23 cellular contexts compared by ENCODE assay signal in genomic region chr13:39374741-39375189, GRCh38.
"Had no signal": no experiment of that assay in that cellular context is flagged by ENCODE, and none has a peak within 500 bp of the region (broad histone marks: within the 10 kb centered on the region; RNA-seq: fewer than 3 reads in every experiment).

No MANE protein-coding gene starts in this region.

- H3K4me3 Mint-ChIP-seq: activated naive CD8-positive, alpha-beta T cell treated with anti-CD3 and anti-CD28 coated beads for 36 hours; dendritic cell treated with granulocyte-macrophage colony-stimulating factor and Interleukin-4, amounts not matched to agents 40 ng/mL and 50 ng/mL, for 4 days; immature natural killer cell; natural killer cell; T-cell; T-helper 2 cell treated with Interferon-gamma antibody and Interleukin-4, amounts not matched to agents 5 μg/mL and 100 μg/mL, for 36 hours had no signal

- H3K27me3 ChIP-seq: hepatocyte, right atrium auricular region, tibial nerve had no signal

- H3K4me1 ChIP-seq: prostate gland had no signal

- H3K4me2 ChIP-seq: hepatocyte had no signal

- ATAC-seq: stimulated activated naive CD8-positive, alpha-beta T cell treated with anti-CD3 and anti-CD28 coated beads, Interleukin-15, Interleukin-2, amounts not matched to agents 100 U/mL and 50 U/mL, for 24 hours; T-cell had no signal

- H3K4me3 ChIP-seq: hepatocyte, left ventricle myocardium inferior, prostate gland, right atrium auricular region, tibial nerve had no signal

- H3K4me1 Mint-ChIP-seq: activated naive CD8-positive, alpha-beta T cell treated with anti-CD3 and anti-CD28 coated beads for 36 hours; immature natural killer cell; natural killer cell; T-cell had no signal

- DNase-seq: activated CD4-positive, alpha-beta T cell treated with anti-CD3 and anti-CD28 coated beads for 4 hours; activated CD4-positive, alpha-beta T cell treated with anti-CD3 and anti-CD28 coated beads, Interleukin-2, amount 50 U/mL, for 48 hours; activated CD4-positive, CD25-positive, alpha-beta regulatory T cell; activated CD8-positive, alpha-beta memory T cell treated with anti-CD3 and anti-CD28 coated beads, Interleukin-2, amount 50 U/mL, for 48 hours; activated naive CD4-positive, alpha-beta T cell treated with Interleukin-2 at 50 U/mL for 16 hours; activated naive CD8-positive, alpha-beta T cell treated with anti-CD3 and anti-CD28 coated beads for 36 hours; activated T-cell treated with anti-CD3 and anti-CD28 coated beads, Interleukin-2, amount 50 U/mL, for 48 hours; amniotic stem cell; effector CD4-positive, alpha-beta T cell; glutamatergic neuron; immature natural killer cell; left ventricle myocardium inferior; midbrain; natural killer cell; stimulated activated CD4-positive, alpha-beta T cell treated with anti-CD3 and anti-CD28 coated beads, Interleukin-4, amount 100 ng/mL, for 4 hours; stimulated activated naive CD8-positive, alpha-beta T cell treated with anti-CD3 and anti-CD28 coated beads, Interleukin-15, Interleukin-2, amounts not matched to agents 100 U/mL and 50 U/mL, for 24 hours; T-cell had no signal

- H3K27me3 Mint-ChIP-seq: dendritic cell treated with granulocyte-macrophage colony-stimulating factor and Interleukin-4, amounts not matched to agents 40 ng/mL and 50 ng/mL, for 4 days had no signal

- H3K36me3 Mint-ChIP-seq: activated naive CD8-positive, alpha-beta T cell treated with anti-CD3 and anti-CD28 coated beads for 36 hours; immature natural killer cell; natural killer cell; T-cell had no signal

- H3K36me3 ChIP-seq: left ventricle myocardium inferior, prostate gland, right atrium auricular region, tibial nerve had no signal

- H2AFZ ChIP-seq: hepatocyte had no signal

- H3K27ac Mint-ChIP-seq: activated naive CD8-positive, alpha-beta T cell treated with anti-CD3 and anti-CD28 coated beads for 36 hours; dendritic cell treated with granulocyte-macrophage colony-stimulating factor and Interleukin-4, amounts not matched to agents 40 ng/mL and 50 ng/mL, for 4 days; immature natural killer cell; natural killer cell; T-cell; T-helper 2 cell treated with Interferon-gamma antibody and Interleukin-4, amounts not matched to agents 5 μg/mL and 100 μg/mL, for 36 hours had no signal

- H3K27ac ChIP-seq: hepatocyte, left ventricle myocardium inferior, prostate gland, right atrium auricular region, tibial nerve had no signal

- H3K9me3 Mint-ChIP-seq: activated naive CD8-positive, alpha-beta T cell treated with anti-CD3 and anti-CD28 coated beads for 36 hours; dendritic cell treated with granulocyte-macrophage colony-stimulating factor and Interleukin-4, amounts not matched to agents 40 ng/mL and 50 ng/mL, for 4 days; natural killer cell; T-cell; T-helper 2 cell treated with Interferon-gamma antibody and Interleukin-4, amounts not matched to agents 5 μg/mL and 100 μg/mL, for 36 hours had no signal

- H3K79me2 ChIP-seq: hepatocyte had no signal

- H3K9me3 ChIP-seq: left ventricle myocardium inferior, prostate gland, right atrium auricular region, tibial nerve had no signal
